1 cellular context compared by ENCODE assay signal in the genomic region with DNA sequence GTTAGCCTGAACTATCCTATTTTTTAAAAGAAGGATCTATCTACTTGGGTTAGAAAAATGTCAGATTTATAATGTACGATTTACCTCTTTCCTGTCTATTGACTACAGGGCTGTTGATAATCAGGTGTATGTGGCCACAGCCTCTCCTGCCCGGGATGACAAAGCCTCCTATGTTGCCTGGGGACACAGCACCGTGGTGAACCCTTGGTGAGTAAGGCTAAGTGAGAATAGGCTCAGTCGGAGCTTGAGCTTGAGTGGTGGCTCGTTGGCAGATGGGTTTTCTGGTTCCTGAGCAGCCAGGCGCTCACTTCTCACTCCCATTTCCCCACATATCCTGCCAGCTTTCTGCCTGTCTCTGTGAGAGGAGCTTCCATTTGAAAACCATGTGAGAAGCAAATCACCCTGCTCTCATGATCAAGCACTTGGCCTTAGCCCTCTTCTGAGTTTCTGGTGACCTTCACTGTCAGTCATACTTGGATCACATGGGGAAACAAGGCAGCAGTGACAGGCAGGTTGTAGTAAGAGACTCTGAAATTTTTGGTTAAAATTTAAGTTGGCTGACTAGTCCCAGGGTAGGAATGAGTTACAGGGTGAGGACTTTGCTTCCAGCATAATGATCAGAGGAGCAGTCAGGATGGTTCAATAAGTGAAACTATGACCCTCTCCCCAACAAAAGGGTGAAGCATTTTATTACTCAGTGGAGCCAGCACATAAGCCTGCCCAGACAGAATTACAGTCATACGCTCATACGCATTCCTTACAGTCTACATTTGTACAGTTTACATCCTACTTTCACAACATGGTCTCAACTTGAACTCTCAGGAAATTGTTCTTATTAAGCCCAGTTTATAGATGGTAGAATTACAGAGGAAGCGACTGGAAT.
TF ChIP-seq lines count a peak whose summit lies in the region.

No MANE protein-coding gene starts in this region.

TF ChIP-seq in HepG2, 621 proteins besides CTCF, POLR2A, EP300 and RAD21 (continued from another document):
- TF ChIP-seq, protein P1, sequence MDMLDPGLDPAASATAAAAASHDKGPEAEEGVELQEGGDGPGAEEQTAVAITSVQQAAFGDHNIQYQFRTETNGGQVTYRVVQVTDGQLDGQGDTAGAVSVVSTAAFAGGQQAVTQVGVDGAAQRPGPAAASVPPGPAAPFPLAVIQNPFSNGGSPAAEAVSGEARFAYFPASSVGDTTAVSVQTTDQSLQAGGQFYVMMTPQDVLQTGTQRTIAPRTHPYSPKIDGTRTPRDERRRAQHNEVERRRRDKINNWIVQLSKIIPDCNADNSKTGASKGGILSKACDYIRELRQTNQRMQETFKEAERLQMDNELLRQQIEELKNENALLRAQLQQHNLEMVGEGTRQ (IDR thresholded peaks at IDR 0.05; ENCODE audit: low read depth, low read length), result no peak
- TF ChIP-seq, protein P1 (CRISPR knock-in tag; IDR thresholded peaks at IDR 0.05; ENCODE audit: borderline replicate concordance), result peak; percentile 21; the same call in 1 of the 2 replicates
- TF ChIP-seq SKI (IDR thresholded peaks at IDR 0.05; ENCODE audit: partially characterized antibody) (peak; percentile 31), TCF7 (IDR thresholded peaks at IDR 0.05; ENCODE audit: low read depth) (no peak), HNF4A (CRISPR knock-in tag; IDR thresholded peaks at IDR 0.05) (peak; percentile 42; the same call in 1 of the 2 replicates), ZNF33B (CRISPR knock-in tag; IDR thresholded peaks at IDR 0.05) (0 out of 2 replicates have a peak, but pooled peaks have one; percentile 36)
